1 cellular context compared by ENCODE assay signal in the genomic region with DNA sequence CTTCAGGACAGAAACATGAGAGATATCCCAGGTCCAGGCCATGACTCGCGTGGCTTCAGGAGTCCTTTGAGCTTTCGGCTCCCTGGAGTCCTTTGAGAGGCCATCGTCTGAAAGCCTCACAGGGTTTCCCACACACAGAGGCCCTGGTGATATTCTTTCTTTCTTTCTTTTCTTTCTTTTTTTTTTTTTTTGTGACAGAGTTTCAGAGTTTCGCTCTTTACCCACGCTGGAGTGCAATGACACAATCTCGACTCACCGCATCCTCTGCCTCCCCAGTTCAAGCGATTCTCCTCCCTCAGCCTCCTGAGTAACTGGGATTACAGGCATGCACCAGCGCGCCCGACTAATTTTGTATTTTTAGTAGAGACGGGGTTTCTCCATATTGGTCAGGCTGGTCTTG.
TF ChIP-seq lines count a peak whose summit lies in the region.

No MANE protein-coding gene starts in this region.

TF ChIP-seq in WTC11, 78 proteins besides CTCF, POLR2A, EP300 and RAD21 (continued from another document):
- TF ChIP-seq, protein P1, sequence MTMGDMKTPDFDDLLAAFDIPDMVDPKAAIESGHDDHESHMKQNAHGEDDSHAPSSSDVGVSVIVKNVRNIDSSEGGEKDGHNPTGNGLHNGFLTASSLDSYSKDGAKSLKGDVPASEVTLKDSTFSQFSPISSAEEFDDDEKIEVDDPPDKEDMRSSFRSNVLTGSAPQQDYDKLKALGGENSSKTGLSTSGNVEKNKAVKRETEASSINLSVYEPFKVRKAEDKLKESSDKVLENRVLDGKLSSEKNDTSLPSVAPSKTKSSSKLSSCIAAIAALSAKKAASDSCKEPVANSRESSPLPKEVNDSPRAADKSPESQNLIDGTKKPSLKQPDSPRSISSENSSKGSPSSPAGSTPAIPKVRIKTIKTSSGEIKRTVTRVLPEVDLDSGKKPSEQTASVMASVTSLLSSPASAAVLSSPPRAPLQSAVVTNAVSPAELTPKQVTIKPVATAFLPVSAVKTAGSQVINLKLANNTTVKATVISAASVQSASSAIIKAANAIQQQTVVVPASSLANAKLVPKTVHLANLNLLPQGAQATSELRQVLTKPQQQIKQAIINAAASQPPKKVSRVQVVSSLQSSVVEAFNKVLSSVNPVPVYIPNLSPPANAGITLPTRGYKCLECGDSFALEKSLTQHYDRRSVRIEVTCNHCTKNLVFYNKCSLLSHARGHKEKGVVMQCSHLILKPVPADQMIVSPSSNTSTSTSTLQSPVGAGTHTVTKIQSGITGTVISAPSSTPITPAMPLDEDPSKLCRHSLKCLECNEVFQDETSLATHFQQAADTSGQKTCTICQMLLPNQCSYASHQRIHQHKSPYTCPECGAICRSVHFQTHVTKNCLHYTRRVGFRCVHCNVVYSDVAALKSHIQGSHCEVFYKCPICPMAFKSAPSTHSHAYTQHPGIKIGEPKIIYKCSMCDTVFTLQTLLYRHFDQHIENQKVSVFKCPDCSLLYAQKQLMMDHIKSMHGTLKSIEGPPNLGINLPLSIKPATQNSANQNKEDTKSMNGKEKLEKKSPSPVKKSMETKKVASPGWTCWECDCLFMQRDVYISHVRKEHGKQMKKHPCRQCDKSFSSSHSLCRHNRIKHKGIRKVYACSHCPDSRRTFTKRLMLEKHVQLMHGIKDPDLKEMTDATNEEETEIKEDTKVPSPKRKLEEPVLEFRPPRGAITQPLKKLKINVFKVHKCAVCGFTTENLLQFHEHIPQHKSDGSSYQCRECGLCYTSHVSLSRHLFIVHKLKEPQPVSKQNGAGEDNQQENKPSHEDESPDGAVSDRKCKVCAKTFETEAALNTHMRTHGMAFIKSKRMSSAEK (CRISPR knock-in tag; IDR thresholded peaks at IDR 0.05; ENCODE audit: borderline replicate concordance), result no peak
- TF ChIP-seq TEAD4 (CRISPR knock-in tag; IDR thresholded peaks at IDR 0.05), result no peak
